ENCODE assay signal across 22 cellular contexts in genomic region chrX:129663171-129663570, GRCh38. TPM values are rescaled to one million over a fixed set of nuclear protein-coding genes. Genes with fewer than 3 reads are reported as not detected.
DNase-seq lines count a peak whose midpoint lies in the region; TF ChIP-seq lines count a peak whose summit lies in the region.
"Had no signal": no experiment of that assay in that cellular context is flagged by ENCODE, and none has a peak within 500 bp of the region (broad histone marks: within the 10 kb centered on the region; RNA-seq: fewer than 3 reads in every experiment).

No MANE protein-coding gene starts in this region.

- no peak overlapping the region for H3K4me2 ChIP-seq in mesendoderm (ENCODE audit: low read length)

- no peak overlapping the region for H2AK5ac ChIP-seq in mesendoderm (ENCODE audit: low read length)

- H3K4ac ChIP-seq in mesendoderm (ENCODE audit: low read depth, low read length) = no peak overlapping the region

- H3K79me1 ChIP-seq in mesendoderm (ENCODE audit: low read length) = no peaks in the 10 kb centered on the region

- no peak overlapping the region for H3K18ac ChIP-seq in mesendoderm (ENCODE audit: low read length)

- no peaks in the 10 kb centered on the region; the same call in 1 of the 2 replicates for H3K9me3 ChIP-seq in HEK293 (ENCODE audit: control insufficient read depth, insufficient read depth, low read depth, low read length)
- H3K9me3 ChIP-seq: MG63, tibial nerve had no signal

- no peak overlapping the region for H3K27ac ChIP-seq in HEK293 (ENCODE audit: extremely low read depth, low read depth, low read length)
- H3K27ac ChIP-seq in mesendoderm (ENCODE audit: low read depth, low read length) = no peak overlapping the region
- H3K27ac ChIP-seq: tibial nerve had no signal

- no peak overlapping the region for H2BK15ac ChIP-seq in mesendoderm (replicated peaks; ENCODE audit: low read depth)

- H4K5ac ChIP-seq in mesendoderm (ENCODE audit: low read length) = no peak overlapping the region

- TF ChIP-seq CTCF in AG10803 (conservative IDR thresholded peaks at IDR 0.05; ENCODE audit: low read length) (no peak), HEK293 (tag by site-specific recombination; IDR thresholded peaks at IDR 0.05) (no peak), cardiac fibroblast (IDR thresholded peaks at IDR 0.05; ENCODE audit: low read depth, low read length) (no peak)

- no peaks in the 10 kb centered on the region for H3K27me3 ChIP-seq in mesendoderm (ENCODE audit: insufficient read depth, low read length, poor library complexity)
- H3K27me3 ChIP-seq: MG63, tibial nerve had no signal

- CTCF ChIA-PET in HEK293 (lab: Yijun Ruan, JAX) = interaction anchor here (0.9 to 1.5 kb wide), 2 partner anchors 26 to 63 kb away, joined by 3 to 7 read pairs; no protein-coding TSS in a partner anchor

- no peaks in the 10 kb centered on the region for H3K4me1 ChIP-seq in HEK293 (ENCODE audit: control insufficient read depth, insufficient read depth, low read length)
- H3K4me1 ChIP-seq in mesendoderm (ENCODE audit: control insufficient read depth, low read depth, low read length) = no peaks in the 10 kb centered on the region
- H3K4me1 ChIP-seq: tibial nerve had no signal

- H2BK120ac ChIP-seq in mesendoderm (ENCODE audit: low read depth, low read length) = no peak overlapping the region

- H3K4me3 ChIP-seq in AG10803 (ENCODE audit: low read length) (no peak overlapping the region), HEK293 (ENCODE audit: low read depth, low read length) (no peak overlapping the region), cardiac fibroblast (replicated peaks in 1 of 2; ENCODE audit: low read depth in 2 of 2, low read length in 2 of 2) (no peak overlapping the region), mesendoderm (ENCODE audit: low read length) (no peak overlapping the region)
- H3K4me3 ChIP-seq: MG63, tibial nerve had no signal

- H3K36me3 ChIP-seq in HEK293 (ENCODE audit: control insufficient read depth in 2 of 2, insufficient read depth in 1 of 2, low read length in 2 of 2) = no peaks in the 10 kb centered on the region
- no peaks in the 10 kb centered on the region for H3K36me3 ChIP-seq in mesendoderm (ENCODE audit: control insufficient read depth, insufficient read depth, low read length)
- H3K36me3 ChIP-seq: MG63, tibial nerve had no signal

- H2BK5ac ChIP-seq in mesendoderm (ENCODE audit: low read length) = no peak overlapping the region

- H4K8ac ChIP-seq in mesendoderm (ENCODE audit: low read depth, low read length) = no peak overlapping the region

- no peak overlapping the region for H3K9ac ChIP-seq in mesendoderm (ENCODE audit: low read length)

- WGBS in mesendoderm (ENCODE audit: extremely low coverage, insufficient coverage, low lambda C conversion rate) = no CpG with 5 or more reads among the region's 3 CpGs

- no peak overlapping the region for H3K56ac ChIP-seq in mesendoderm (ENCODE audit: low read length)

- H3K23ac ChIP-seq in mesendoderm (ENCODE audit: low read length) = no peak overlapping the region

- no peaks in the 10 kb centered on the region for H3K79me2 ChIP-seq in mesendoderm (ENCODE audit: control insufficient read depth, insufficient read depth, low read length)

- POLR2A ChIA-PET in HEK293 (lab: Yijun Ruan, JAX) = interaction anchor here (0.6 kb wide), 1 partner anchor 75 kb away, joined by 3 read pairs; no protein-coding TSS in a partner anchor

- DNase-seq in AG10803 (ENCODE audit: low read depth) = peak; percentile 54
- DNase-seq in cardiac fibroblast (ENCODE audit: low read depth in 2 of 2) = peak; percentile 84 to 87
- DNase-seq in mesendoderm = peak; percentile 46
- DNase-seq in activated CD4-positive, alpha-beta T cell treated with anti-CD3 and anti-CD28 coated beads, Interleukin-2, amount 50 U/mL, for 4 hours = no peak
- DNase-seq in superior temporal gyrus (ENCODE audit: extremely low spot score) = no peak
- no peak for DNase-seq in NCI-H2171 treated with DMSO at 0.1 percent for 48 hours (lab: John Stamatoyannopoulos, UW)
- no peak for DNase-seq in stimulated activated CD4-positive, alpha-beta T cell treated with anti-CD3 and anti-CD28 coated beads, Interleukin-4, amount 100 ng/mL, for 24 hours
- DNase-seq: activated CD4-positive, alpha-beta T cell treated with anti-CD3 and anti-CD28 coated beads, Interleukin-2, amount 10 ng/mL, durations not matched to agents 7 days and 5 days; activated CD8-positive, alpha-beta memory T cell treated with anti-CD3 and anti-CD28 coated beads, Interleukin-2, amount 50 U/mL, for 48 hours; activated effector memory CD4-positive, alpha-beta T cell treated with Interleukin-2 at 50 U/mL for 16 hours; AML-193; COR-L47; DND-41; kidney glomerular epithelial cell; MG63; NCI-H1436; NCI-H774; stimulated activated CD4-positive, alpha-beta T cell treated with anti-CD3 and anti-CD28 coated beads, Interleukin-1b, Interleukin-23, amount 100 ng/mL, for 48 hours; stimulated activated naive CD4-positive, alpha-beta T cell treated with Interleukin-2 at 50 U/mL for 16 hours had no signal

TF ChIP-seq in HEK293, 187 proteins besides CTCF, POLR2A, EP300 and RAD21:
- TF ChIP-seq GLIS1 (tag by site-specific recombination; IDR thresholded peaks at IDR 0.05) (peak; percentile 46), ZNF174 (tag by site-specific recombination; IDR thresholded peaks at IDR 0.05) (no peak), ZNF394 (tag by site-specific recombination; IDR thresholded peaks at IDR 0.05; ENCODE audit: borderline replicate concordance) (no peak), ZNF843 (tag by site-specific recombination; IDR thresholded peaks at IDR 0.05) (no peak)
- TF ChIP-seq, protein P1, sequence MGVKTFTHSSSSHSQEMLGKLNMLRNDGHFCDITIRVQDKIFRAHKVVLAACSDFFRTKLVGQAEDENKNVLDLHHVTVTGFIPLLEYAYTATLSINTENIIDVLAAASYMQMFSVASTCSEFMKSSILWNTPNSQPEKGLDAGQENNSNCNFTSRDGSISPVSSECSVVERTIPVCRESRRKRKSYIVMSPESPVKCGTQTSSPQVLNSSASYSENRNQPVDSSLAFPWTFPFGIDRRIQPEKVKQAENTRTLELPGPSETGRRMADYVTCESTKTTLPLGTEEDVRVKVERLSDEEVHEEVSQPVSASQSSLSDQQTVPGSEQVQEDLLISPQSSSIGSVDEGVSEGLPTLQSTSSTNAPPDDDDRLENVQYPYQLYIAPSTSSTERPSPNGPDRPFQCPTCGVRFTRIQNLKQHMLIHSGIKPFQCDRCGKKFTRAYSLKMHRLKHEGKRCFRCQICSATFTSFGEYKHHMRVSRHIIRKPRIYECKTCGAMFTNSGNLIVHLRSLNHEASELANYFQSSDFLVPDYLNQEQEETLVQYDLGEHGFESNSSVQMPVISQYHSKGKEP (tag by site-specific recombination; IDR thresholded peaks at IDR 0.05) = no peak

RNA-seq across cellular contexts. Expression of gene APLN, which starts 8.4 kb away (rescaled TPM):
- 0.86 TPM for polyA plus RNA-seq in mesendoderm (2013, experiment 1 of 2)
- 0.73 TPM for polyA plus RNA-seq in mesendoderm (2013, experiment 2 of 2)
- polyA plus RNA-seq: IgD-negative memory B cell had no signal

Comparison
In these comparisons a context has a peak if more than half of its experiments do, and no peak if none do; other contexts are left out.
1. DNase-seq: peak in AG10803 (single experiment), cardiac fibroblast (2 of 2) and mesendoderm (single experiment); none in activated CD4-positive, alpha-beta T cell treated with anti-CD3 and anti-CD28 coated beads, Interleukin-2, amount 50 U/mL, for 4 hours (0 of 2), superior temporal gyrus (single experiment), NCI-H2171 treated with DMSO at 0.1 percent for 48 hours (single experiment) and stimulated activated CD4-positive, alpha-beta T cell treated with anti-CD3 and anti-CD28 coated beads, Interleukin-4, amount 100 ng/mL, for 24 hours (single experiment).